Comparison of ENCODE assay signal across 29 cellular contexts in genomic region chr5:166022065-166022464, GRCh38.
"Had no signal": no experiment of that assay in that cellular context is flagged by ENCODE, and none has a peak within 500 bp of the region (broad histone marks: within the 10 kb centered on the region; RNA-seq: fewer than 3 reads in every experiment).

No MANE protein-coding gene starts in this region.

- H3K79me2 ChIP-seq: parathyroid adenoma had no signal

- H2AFZ ChIP-seq: parathyroid adenoma had no signal

- H3K9me3 ChIP-seq: ovary, psoas muscle, sigmoid colon, stomach, thoracic aorta, thyroid gland, tibial nerve, upper lobe of right lung, uterus had no signal

- FAIRE-seq: small intestine had no signal

- ATAC-seq: naive thymus-derived CD8-positive, alpha-beta T cell; natural killer cell treated with Interleukin-12 subunit alpha and Interleukin-12 subunit beta and Interleukin-15 and Interleukin-18, amount 100 ng/mL, for 72 hours; psoas muscle; right cardiac atrium; stimulated activated effector memory CD8-positive, alpha-beta T cell treated with anti-CD3 and anti-CD28 coated beads, Interleukin-12 subunit alpha, Interleukin-12 subunit beta, amount 100 ng/mL, for 72 hours; stimulated activated naive B cell treated with anti-CD40 and anti-IgM and Interleukin-4, amounts not matched to agents 10 μg/mL and 1 μg/mL and 100 μg/mL, for 72 hours; upper lobe of right lung had no signal

- H3K36me3 Mint-ChIP-seq: naive B cell; naive thymus-derived CD8-positive, alpha-beta T cell; natural killer cell treated with Interleukin-12 subunit alpha and Interleukin-12 subunit beta and Interleukin-15 and Interleukin-18, amount 100 ng/mL, for 72 hours; stimulated activated effector memory CD8-positive, alpha-beta T cell treated with anti-CD3 and anti-CD28 coated beads, Interleukin-12 subunit alpha, Interleukin-12 subunit beta, amount 100 ng/mL, for 72 hours; stimulated activated naive B cell treated with anti-CD40 and anti-IgM and Interleukin-4, amounts not matched to agents 10 μg/mL and 1 μg/mL and 100 μg/mL, for 72 hours; type B pancreatic cell had no signal

- H3K36me3 ChIP-seq: ovary, sigmoid colon, stomach, thoracic aorta, thyroid gland, tibial nerve, upper lobe of right lung, uterus had no signal

- H3K4me1 Mint-ChIP-seq: naive B cell; naive thymus-derived CD8-positive, alpha-beta T cell; nephron progenitor cell; neural crest cell; stimulated activated effector memory CD8-positive, alpha-beta T cell treated with anti-CD3 and anti-CD28 coated beads, Interleukin-12 subunit alpha, Interleukin-12 subunit beta, amount 100 ng/mL, for 72 hours; stimulated activated naive B cell treated with anti-CD40 and anti-IgM and Interleukin-4, amounts not matched to agents 10 μg/mL and 1 μg/mL and 100 μg/mL, for 72 hours had no signal

- H3K27ac ChIP-seq: ovary, parathyroid adenoma, psoas muscle, sigmoid colon, stomach, thoracic aorta, thyroid gland, tibial nerve, upper lobe of right lung, uterus had no signal

- H3K9ac ChIP-seq: parathyroid adenoma had no signal

- H3K27me3 ChIP-seq: ovary, sigmoid colon, stomach, thyroid gland, tibial nerve, upper lobe of right lung, uterus had no signal

- H3K4me3 Mint-ChIP-seq: naive B cell; naive thymus-derived CD8-positive, alpha-beta T cell; natural killer cell treated with Interleukin-12 subunit alpha and Interleukin-12 subunit beta and Interleukin-15 and Interleukin-18, amount 100 ng/mL, for 72 hours; nephron progenitor cell; neural crest cell; stimulated activated effector memory CD8-positive, alpha-beta T cell treated with anti-CD3 and anti-CD28 coated beads, Interleukin-12 subunit alpha, Interleukin-12 subunit beta, amount 100 ng/mL, for 72 hours; stimulated activated naive B cell treated with anti-CD40 and anti-IgM and Interleukin-4, amounts not matched to agents 10 μg/mL and 1 μg/mL and 100 μg/mL, for 72 hours; stimulated activated naive CD8-positive, alpha-beta T cell treated with anti-CD3 and anti-CD28 coated beads, Interleukin-15, Interleukin-2, amounts not matched to agents 100 ng/mL and 50 ng/mL, for 24 hours; type B pancreatic cell had no signal

- H3K4me3 ChIP-seq: ovary, psoas muscle, sigmoid colon, stomach, thoracic aorta, thyroid gland, tibial nerve, upper lobe of right lung, uterus had no signal

- H3K27me3 Mint-ChIP-seq: naive B cell; natural killer cell treated with Interleukin-12 subunit alpha and Interleukin-12 subunit beta and Interleukin-15 and Interleukin-18, amount 100 ng/mL, for 72 hours; stimulated activated naive B cell treated with anti-CD40 and anti-IgM and Interleukin-4, amounts not matched to agents 10 μg/mL and 1 μg/mL and 100 μg/mL, for 72 hours; stimulated activated naive CD8-positive, alpha-beta T cell treated with anti-CD3 and anti-CD28 coated beads, Interleukin-15, Interleukin-2, amounts not matched to agents 100 ng/mL and 50 ng/mL, for 24 hours had no signal

- H3K27ac Mint-ChIP-seq: naive B cell; naive thymus-derived CD8-positive, alpha-beta T cell; natural killer cell treated with Interleukin-12 subunit alpha and Interleukin-12 subunit beta and Interleukin-15 and Interleukin-18, amount 100 ng/mL, for 72 hours; nephron progenitor cell; progenitor cell of endocrine pancreas; stimulated activated effector memory CD8-positive, alpha-beta T cell treated with anti-CD3 and anti-CD28 coated beads, Interleukin-12 subunit alpha, Interleukin-12 subunit beta, amount 100 ng/mL, for 72 hours; stimulated activated naive B cell treated with anti-CD40 and anti-IgM and Interleukin-4, amounts not matched to agents 10 μg/mL and 1 μg/mL and 100 μg/mL, for 72 hours; stimulated activated naive CD8-positive, alpha-beta T cell treated with anti-CD3 and anti-CD28 coated beads, Interleukin-15, Interleukin-2, amounts not matched to agents 100 ng/mL and 50 ng/mL, for 24 hours; type B pancreatic cell had no signal

- H3K4me1 ChIP-seq: parathyroid adenoma, psoas muscle, sigmoid colon, stomach, thyroid gland, tibial nerve, upper lobe of right lung, uterus had no signal

- DNase-seq: naive B cell; naive thymus-derived CD8-positive, alpha-beta T cell; nephron progenitor cell; occipital lobe; ovary; posterior cingulate gyrus; psoas muscle; right cardiac atrium; sigmoid colon; small intestine; stimulated activated CD4-positive, alpha-beta T cell treated with anti-CD3 and anti-CD28 coated beads, Interleukin-15, amount 100 ng/mL, for 24 hours; stimulated activated CD4-positive, alpha-beta T cell treated with anti-CD3 and anti-CD28 coated beads, Interleukin-2, amount 100 ng/mL, for 24 hours; stimulated activated CD4-positive, alpha-beta T cell treated with anti-CD3 and anti-CD28 coated beads, Interleukin-2, amount 100 ng/mL, for 48 hours; stimulated activated CD4-positive, alpha-beta T cell treated with anti-CD3 and anti-CD28 coated beads, Interleukin-4, amount 100 ng/mL, for 24 hours; stimulated activated naive B cell treated with anti-CD40 and anti-IgM and Interleukin-4, amounts not matched to agents 10 μg/mL and 1 μg/mL and 100 μg/mL, for 72 hours; stimulated activated naive CD4-positive, alpha-beta T cell treated with Interleukin-2 at 50 U/mL for 16 hours; stomach; thyroid gland; upper lobe of right lung; uterus had no signal

- H3K9me3 Mint-ChIP-seq: nephron progenitor cell; neural crest cell; stimulated activated naive B cell treated with anti-CD40 and anti-IgM and Interleukin-4, amounts not matched to agents 10 μg/mL and 1 μg/mL and 100 μg/mL, for 72 hours; type B pancreatic cell had no signal
